Comparison of ENCODE assay signal across 10 cellular contexts in the genomic region with DNA sequence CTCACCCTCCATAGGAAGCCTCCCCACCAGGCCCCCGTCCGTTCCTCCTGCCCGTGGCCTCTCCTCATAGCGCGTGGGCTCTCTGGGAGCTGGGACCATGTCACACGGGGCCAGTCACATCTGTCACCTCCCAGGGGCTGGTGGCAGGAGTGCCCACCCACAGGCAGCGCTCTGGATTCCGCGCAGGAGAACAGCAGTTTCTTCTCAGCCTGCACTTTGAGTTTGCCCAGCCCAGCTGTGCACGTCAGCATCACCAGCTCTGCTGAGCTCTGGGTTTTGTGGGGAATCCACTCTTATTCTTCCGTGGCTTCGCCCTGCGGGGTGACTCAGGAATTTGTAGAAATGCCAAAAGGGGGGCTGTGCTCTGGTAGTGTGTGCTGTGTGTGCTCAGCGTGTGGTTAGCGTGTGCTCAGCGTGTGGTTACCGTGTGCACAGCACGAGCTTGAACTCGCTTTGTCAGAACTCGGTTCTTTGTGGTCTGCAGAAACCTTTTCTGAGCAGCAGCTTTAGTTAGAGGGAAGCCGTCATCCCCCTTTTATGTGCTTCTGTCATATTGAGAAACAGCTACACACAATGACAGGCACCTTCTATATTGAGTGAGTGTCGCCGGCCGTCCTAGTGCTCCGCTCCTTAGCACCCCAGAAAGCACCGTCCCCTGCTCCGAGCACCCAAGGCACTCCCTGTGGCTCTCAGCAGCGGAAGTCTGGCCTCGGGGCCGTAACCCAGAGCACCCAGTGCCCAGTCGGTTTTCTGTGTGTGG. TPM values are rescaled to one million over a fixed set of nuclear protein-coding genes. Genes with fewer than 3 reads are reported as not detected.
DNase-seq lines count a peak whose midpoint lies in the region; ATAC-seq and TF ChIP-seq lines count a peak whose summit lies in the region.
"Had no signal": no experiment of that assay in that cellular context is flagged by ENCODE, and none has a peak within 500 bp of the region (broad histone marks: within the 10 kb centered on the region; RNA-seq: fewer than 3 reads in every experiment).

No MANE protein-coding gene starts in this region.

- H3K4me1 ChIP-seq in CD8-positive, alpha-beta T cell (ENCODE audit: insufficient read depth, low read length), result peaks cover 74% of the 10 kb centered on the region

- POLR2A ChIA-PET in CD8-positive, alpha-beta T cell (lab: Charles Lee), result interaction anchor here (0.7 to 3.6 kb wide), 7 partner anchors 18 to 547 kb away, joined by 3 to 47 read pairs (median 4); a partner anchor contains a TSS

- H3K36me3 ChIP-seq in CD8-positive, alpha-beta T cell (ENCODE audit: insufficient read depth, low read length), result peaks cover 14% of the 10 kb centered on the region

- ATAC-seq in CD8-positive, alpha-beta T cell, result peak; percentile 73
- ATAC-seq in HG03469 (IDR thresholded peaks at IDR 0.05; ENCODE audit: unreplicated experiment), result no peak

- H3K4me1 Mint-ChIP-seq in CD8-positive, alpha-beta T cell (ENCODE audit: low read depth), result peaks cover 64% of the 10 kb centered on the region
- peaks cover 63% of the 10 kb centered on the region for H3K4me1 Mint-ChIP-seq in activated CD4-positive, alpha-beta T cell treated with anti-CD3 and anti-CD28 coated beads, Interleukin-2, amount 10 ng/mL, durations not matched to agents 24 days and 14 days
- peaks cover 54% of the 10 kb centered on the region for H3K4me1 Mint-ChIP-seq in activated naive CD8-positive, alpha-beta T cell treated with anti-CD3 and anti-CD28 coated beads for 36 hours

- peak overlapping the region; percentile 82 for H3K27ac ChIP-seq in CD8-positive, alpha-beta T cell (ENCODE audit: low read depth, low read length)

- no peaks in the 10 kb centered on the region for H3K27me3 Mint-ChIP-seq in CD8-positive, alpha-beta T cell (ENCODE audit: low read depth)
- peaks cover 5% of the 10 kb centered on the region for H3K27me3 Mint-ChIP-seq in activated CD4-positive, alpha-beta T cell treated with anti-CD3 and anti-CD28 coated beads, Interleukin-2, amount 10 ng/mL, durations not matched to agents 24 days and 14 days
- H3K27me3 Mint-ChIP-seq in activated naive CD8-positive, alpha-beta T cell treated with anti-CD3 and anti-CD28 coated beads for 36 hours, result no peaks in the 10 kb centered on the region

- H3K9me3 Mint-ChIP-seq in CD8-positive, alpha-beta T cell, result no peaks in the 10 kb centered on the region
- no peaks in the 10 kb centered on the region for H3K9me3 Mint-ChIP-seq in activated CD4-positive, alpha-beta T cell treated with anti-CD3 and anti-CD28 coated beads, Interleukin-2, amount 10 ng/mL, durations not matched to agents 24 days and 14 days
- H3K9me3 Mint-ChIP-seq in activated naive CD8-positive, alpha-beta T cell treated with anti-CD3 and anti-CD28 coated beads for 36 hours, result no peaks in the 10 kb centered on the region

- no peak for TF ChIP-seq CTCF in CD8-positive, alpha-beta T cell (IDR thresholded peaks at IDR 0.05)

- H3K4me3 ChIP-seq in CD8-positive, alpha-beta T cell (ENCODE audit: low read depth, low read length), result peak overlapping the region; percentile 49

- DNase-seq in CD8-positive, alpha-beta T cell, result peak; percentile 25 to 93 (median 61)
- DNase-seq in activated CD4-positive, alpha-beta T cell treated with anti-CD3 and anti-CD28 coated beads, Interleukin-2, amount 10 ng/mL, durations not matched to agents 24 days and 14 days, result peak; percentile 88
- DNase-seq in activated naive CD8-positive, alpha-beta T cell treated with anti-CD3 and anti-CD28 coated beads for 36 hours, result peak; percentile 66
- DNase-seq in stimulated activated CD4-positive, alpha-beta T cell treated with anti-CD3 and anti-CD28 coated beads, Interleukin-2, amount 100 ng/mL, for 48 hours, result peak; percentile 35 to 66
- DNase-seq in ureter (ENCODE audit: low spot score) (no peak), head of caudate nucleus (no peak), GM19240 (ENCODE audit: insufficient read length, low spot score) (no peak)
- DNase-seq: AML-193, MM.1S had no signal

- peaks cover 33% of the 10 kb centered on the region for H3K36me3 Mint-ChIP-seq in CD8-positive, alpha-beta T cell
- H3K36me3 Mint-ChIP-seq in activated CD4-positive, alpha-beta T cell treated with anti-CD3 and anti-CD28 coated beads, Interleukin-2, amount 10 ng/mL, durations not matched to agents 24 days and 14 days (ENCODE audit: low read depth), result peaks cover 33% of the 10 kb centered on the region
- peaks cover 21% of the 10 kb centered on the region for H3K36me3 Mint-ChIP-seq in activated naive CD8-positive, alpha-beta T cell treated with anti-CD3 and anti-CD28 coated beads for 36 hours

- no peaks in the 10 kb centered on the region for H3K9me3 ChIP-seq in CD8-positive, alpha-beta T cell (ENCODE audit: low read length)

- CTCF ChIA-PET in CD8-positive, alpha-beta T cell (lab: Charles Lee), result interaction anchor here (0.6 to 1.5 kb wide), 4 partner anchors 18 to 563 kb away, joined by 3 to 6 read pairs (median 4); no protein-coding TSS in a partner anchor

- intact Hi-C loops in CD8-positive, alpha-beta T cell (cut with DNase I, micrococcal nuclease), result loop anchor here (1.0 to 10.0 kb wide), 5 partner anchors 18 to 408 kb away; a partner anchor contains a TSS
- intact Hi-C loops in activated CD4-positive, alpha-beta T cell treated with anti-CD3 and anti-CD28 coated beads, Interleukin-2, amount 10 ng/mL, durations not matched to agents 24 days and 14 days (cut with micrococcal nuclease), result loop anchor here (1.0 to 10.0 kb wide), 4 partner anchors 18 to 152 kb away; a partner anchor contains a TSS
- intact Hi-C loops in head of caudate nucleus (cut with DNase I), result no loop called here

- H3K27ac Mint-ChIP-seq in CD8-positive, alpha-beta T cell, result peak overlapping the region; percentile 99
- H3K27ac Mint-ChIP-seq in activated CD4-positive, alpha-beta T cell treated with anti-CD3 and anti-CD28 coated beads, Interleukin-2, amount 10 ng/mL, durations not matched to agents 24 days and 14 days, result peak overlapping the region; percentile 98
- peak overlapping the region; percentile 98 for H3K27ac Mint-ChIP-seq in activated naive CD8-positive, alpha-beta T cell treated with anti-CD3 and anti-CD28 coated beads for 36 hours

- H3K27me3 ChIP-seq in CD8-positive, alpha-beta T cell (ENCODE audit: insufficient read depth, low read length), result no peaks in the 10 kb centered on the region

- peak overlapping the region; percentile 80 for H3K4me3 Mint-ChIP-seq in CD8-positive, alpha-beta T cell
- peak overlapping the region; percentile 86 for H3K4me3 Mint-ChIP-seq in activated CD4-positive, alpha-beta T cell treated with anti-CD3 and anti-CD28 coated beads, Interleukin-2, amount 10 ng/mL, durations not matched to agents 24 days and 14 days
- H3K4me3 Mint-ChIP-seq in activated naive CD8-positive, alpha-beta T cell treated with anti-CD3 and anti-CD28 coated beads for 36 hours, result peak overlapping the region; percentile 75

RNA-seq across cellular contexts. Expression of a gene that starts 3.3 kb away (rescaled TPM):
- total RNA-seq in CD8-positive, alpha-beta T cell, result 10 to 100 TPM; 33.5 to 37.0 TPM
- total RNA-seq in activated CD4-positive, alpha-beta T cell treated with anti-CD3 and anti-CD28 coated beads, Interleukin-2, amount 10 ng/mL, durations not matched to agents 24 days and 14 days, result 41.1 and 41.6 TPM in 2 replicates
- total RNA-seq in activated naive CD8-positive, alpha-beta T cell treated with anti-CD3 and anti-CD28 coated beads for 36 hours, result 10 to 100 TPM; 32.1 to 38.4 TPM
- 51.7 TPM for total RNA-seq in ureter

Comparison
In these comparisons a context has a peak if more than half of its experiments do, and no peak if none do; other contexts are left out.
1. DNase-seq: peak in CD8-positive, alpha-beta T cell (7 of 7), activated CD4-positive, alpha-beta T cell treated with anti-CD3 and anti-CD28 coated beads, Interleukin-2, amount 10 ng/mL, durations not matched to agents 24 days and 14 days (single experiment), activated naive CD8-positive, alpha-beta T cell treated with anti-CD3 and anti-CD28 coated beads for 36 hours (single experiment) and stimulated activated CD4-positive, alpha-beta T cell treated with anti-CD3 and anti-CD28 coated beads, Interleukin-2, amount 100 ng/mL, for 48 hours (2 of 2); none in ureter (single experiment), head of caudate nucleus (0 of 42) and GM19240 (single experiment).
2. Peak in every context shown above with its lines, with median percentiles within 50 percentile points of each other: H3K27ac Mint-ChIP-seq and H3K4me3 Mint-ChIP-seq.